ENCODE assay signal across 25 cellular contexts in genomic region chr15:81060470-81060869, GRCh38. TPM values are rescaled to one million over a fixed set of nuclear protein-coding genes. Genes with fewer than 3 reads are reported as not detected.
DNase-seq lines count a peak whose midpoint lies in the region; ATAC-seq, FAIRE-seq and TF ChIP-seq lines count a peak whose summit lies in the region.
"Had no signal": no experiment of that assay in that cellular context is flagged by ENCODE, and none has a peak within 500 bp of the region (broad histone marks: within the 10 kb centered on the region; RNA-seq: fewer than 3 reads in every experiment).

No MANE protein-coding gene starts in this region.

- H3K36me3 ChIP-seq in BLaER1 treated with 17β-estradiol and CSF1 and Interleukin-3, amounts not matched to agents 10 nM and 100 nM, result no peaks in the 10 kb centered on the region
- H3K36me3 ChIP-seq in GM12878 (ENCODE audit: control insufficient read depth in 2 of 2, insufficient read depth in 2 of 2, low read length in 1 of 2) (no peaks in the 10 kb centered on the region), spleen (no peaks in the 10 kb centered on the region), OCI-LY7 (ENCODE audit: insufficient read depth, low read length) (no peaks in the 10 kb centered on the region)
- H3K36me3 ChIP-seq in effector memory CD4-positive, alpha-beta T cell (ENCODE audit: control insufficient read depth, insufficient read depth, low read length), result no peaks in the 10 kb centered on the region

- H3K79me2 ChIP-seq in GM12878 (ENCODE audit: control insufficient read depth, insufficient read depth, low read length) (no peaks in the 10 kb centered on the region), OCI-LY7 (ENCODE audit: insufficient read depth, low read depth, low read length) (no peaks in the 10 kb centered on the region)

- H3K9me3 Mint-ChIP-seq in dendritic cell treated with granulocyte-macrophage colony-stimulating factor and Interleukin-4, amounts not matched to agents 40 ng/mL and 50 ng/mL, for 4 days, result no peaks in the 10 kb centered on the region
- H3K9me3 Mint-ChIP-seq: CD4-positive, alpha-beta T cell; CD8-positive, alpha-beta T cell had no signal

- BruUV-seq in GM12878 (replicated peaks; lab: Mats Ljungman, UMichigan) (no TSS peak), OCI-LY7 (replicated peaks; lab: Mats Ljungman, UMichigan) (no TSS peak)

- no peak for DNase-seq in GM12878 (ENCODE audit: low read depth, low spot score)
- no peak for DNase-seq in spleen
- no peak for DNase-seq in OCI-LY7 (ENCODE audit: low spot score)
- no peak for DNase-seq in effector memory CD4-positive, alpha-beta T cell
- no peak for DNase-seq in NCI-H1694 treated with DMSO at 0.1 percent for 48 hours (lab: John Stamatoyannopoulos, UW)
- DNase-seq: AML-193; Caco-2; Calu3; CD4-positive, alpha-beta T cell; CD8-positive, alpha-beta T cell; DMS153; DMS53; DMS79; DND-41; EL; GDM1 had no signal

- H3K9me2 ChIP-seq in OCI-LY7 (ENCODE audit: insufficient read depth, low read length), result no peaks in the 10 kb centered on the region

- SMC1A ChIA-PET in GM12878 (lab: Charles Lee; ENCODE audit: uncharacterized antibody, unreplicated experiment), result interaction anchor here (1.0 kb wide), 1 partner anchor 206 kb away, joined by 3 read pairs; no protein-coding TSS in a partner anchor

- H3K9ac ChIP-seq in BLaER1 treated with 17β-estradiol and CSF1 and Interleukin-3, amounts not matched to agents 10 nM and 100 nM, result no peak overlapping the region; a peak in 1 of 22 replicates
- no peak overlapping the region for H3K9ac ChIP-seq in GM12878 (ENCODE audit: control insufficient read depth, insufficient read depth, low read length)

- H3K27ac Mint-ChIP-seq in dendritic cell treated with granulocyte-macrophage colony-stimulating factor and Interleukin-4, amounts not matched to agents 40 ng/mL and 50 ng/mL, for 4 days, result peak overlapping the region; percentile 69
- H3K27ac Mint-ChIP-seq: B cell; CD4-positive, alpha-beta T cell; CD8-positive, alpha-beta T cell had no signal

- H2AFZ ChIP-seq in GM12878 (ENCODE audit: control insufficient read depth, low read depth, low read length) (no peak overlapping the region), OCI-LY7 (ENCODE audit: low read length) (no peak overlapping the region)

- no peak for TF ChIP-seq EP300 in GM12878 (IDR thresholded peaks at IDR 0.05; ENCODE audit: borderline replicate concordance in 1 of 2, control insufficient read depth in 1 of 2, low read depth in 2 of 2, low read length in 2 of 2)

- no peaks in the 10 kb centered on the region for H3K27me3 ChIP-seq in BLaER1 treated with 17β-estradiol and CSF1 and Interleukin-3, amounts not matched to agents 10 nM and 100 nM
- H3K27me3 ChIP-seq in GM12878 (replicated peaks in 1 of 2; ENCODE audit: control insufficient read depth in 2 of 2, insufficient read depth in 2 of 2, low read length in 1 of 2) (no peaks in the 10 kb centered on the region), spleen (replicated peaks in 1 of 7) (no peaks in the 10 kb centered on the region)
- H3K27me3 ChIP-seq in effector memory CD4-positive, alpha-beta T cell (replicated peaks; ENCODE audit: control insufficient read depth, insufficient read depth, low read length, poor library complexity, severe bottlenecking), result no peaks in the 10 kb centered on the region

- H3K4me3 ChIP-seq in BLaER1 treated with 17β-estradiol and CSF1 and Interleukin-3, amounts not matched to agents 10 nM and 100 nM, result no peak overlapping the region
- H3K4me3 ChIP-seq in GM12878 (no peak overlapping the region), spleen (no peak overlapping the region), OCI-LY7 (ENCODE audit: low read depth, low read length, poor library complexity, severe bottlenecking) (no peak overlapping the region)
- H3K4me3 ChIP-seq in effector memory CD4-positive, alpha-beta T cell (ENCODE audit: insufficient read depth, low read depth, low read length, poor library complexity, severe bottlenecking), result no peak overlapping the region
- H3K4me3 ChIP-seq: A549 had no signal

- RAD21 ChIA-PET in GM12878 (lab: Charles Lee; ENCODE audit: unreplicated experiment), result no interaction called here

- 50% methylated on average over 2 of the region's 2 CpGs for WGBS in GM12878 (ENCODE audit: insufficient coverage, insufficient replicate concordance, low lambda C conversion rate, missing lambda C conversion rate)
- 52 to 71% (median 66%) methylated on average over 2 of the region's 2 CpGs for WGBS in spleen, 5 donors

- no peak overlapping the region for H3K4me3 Mint-ChIP-seq in dendritic cell treated with granulocyte-macrophage colony-stimulating factor and Interleukin-4, amounts not matched to agents 40 ng/mL and 50 ng/mL, for 4 days
- H3K4me3 Mint-ChIP-seq: B cell; CD4-positive, alpha-beta T cell; CD8-positive, alpha-beta T cell had no signal

- TF ChIP-seq RAD21 in GM12878 (IDR thresholded peaks at IDR 0.05; ENCODE audit: insufficient read depth, low read depth, low read length), result no peak

- H3K4me2 ChIP-seq in BLaER1 treated with 17β-estradiol and CSF1 and Interleukin-3, amounts not matched to agents 10 nM and 100 nM, result peak overlapping the region; percentile 4 to 82 (median 30); a peak in 16 of 22 replicates
- H3K4me2 ChIP-seq in GM12878 (ENCODE audit: control insufficient read depth, insufficient read depth) (no peak overlapping the region), OCI-LY7 (ENCODE audit: low read length) (no peak overlapping the region)
- H3K4me2 ChIP-seq: A549 had no signal

- no peak for TF ChIP-seq POLR2A in GM12878 (IDR thresholded peaks at IDR 0.05; ENCODE audit: low read depth, low read length)
- TF ChIP-seq POLR2A in spleen (IDR thresholded peaks at IDR 0.05), result no peak

- no peaks in the 10 kb centered on the region for H3K36me3 Mint-ChIP-seq in dendritic cell treated with granulocyte-macrophage colony-stimulating factor and Interleukin-4, amounts not matched to agents 40 ng/mL and 50 ng/mL, for 4 days (ENCODE audit: low read depth)
- H3K36me3 Mint-ChIP-seq: CD8-positive, alpha-beta T cell had no signal

- H4K20me1 ChIP-seq in BLaER1 treated with 17β-estradiol and CSF1 and Interleukin-3, amounts not matched to agents 10 nM and 100 nM, result no peaks in the 10 kb centered on the region
- H4K20me1 ChIP-seq in GM12878 (ENCODE audit: control insufficient read depth, insufficient read depth) (no peaks in the 10 kb centered on the region), OCI-LY7 (ENCODE audit: insufficient read depth, low read length) (no peaks in the 10 kb centered on the region)

- ATAC-seq in GM12878, result peak; percentile 42
- ATAC-seq: CD8-positive, alpha-beta T cell had no signal

- peaks cover 8 to 45% (median 12%) of the 10 kb centered on the region in 10 experiments; a peak in 19 of 20 replicates for H3K4me1 ChIP-seq in BLaER1 treated with 17β-estradiol and CSF1 and Interleukin-3, amounts not matched to agents 10 nM and 100 nM
- H3K4me1 ChIP-seq in GM12878 (ENCODE audit: control insufficient read depth, insufficient read depth, low read length), result peaks cover 16% of the 10 kb centered on the region
- peaks cover 0 to 15% (median 6%) of the 10 kb centered on the region in 6 donors for H3K4me1 ChIP-seq in spleen
- no peaks in the 10 kb centered on the region for H3K4me1 ChIP-seq in OCI-LY7 (ENCODE audit: insufficient read depth, low read length, poor library complexity, severe bottlenecking)
- no peaks in the 10 kb centered on the region for H3K4me1 ChIP-seq in effector memory CD4-positive, alpha-beta T cell (ENCODE audit: control insufficient read depth, insufficient read depth, low read length, poor library complexity, severe bottlenecking)
- H3K4me1 ChIP-seq: A549, Caco-2 had no signal

- peaks cover 0 to 12% (median 4%) of the 10 kb centered on the region in 11 experiments; a peak in 5 of 22 replicates for H3K9me3 ChIP-seq in BLaER1 treated with 17β-estradiol and CSF1 and Interleukin-3, amounts not matched to agents 10 nM and 100 nM (replicated peaks in 1 of 11)
- H3K9me3 ChIP-seq in GM12878 (replicated peaks; ENCODE audit: control insufficient read depth, insufficient read depth, low read length) (no peaks in the 10 kb centered on the region), spleen (peaks cover 0 to 10% (median 0%) of the 10 kb centered on the region in 8 donors), OCI-LY7 (ENCODE audit: low read length) (no peaks in the 10 kb centered on the region)
- no peaks in the 10 kb centered on the region for H3K9me3 ChIP-seq in effector memory CD4-positive, alpha-beta T cell (ENCODE audit: control insufficient read depth, low read length)
- H3K9me3 ChIP-seq: Caco-2 had no signal

- H3K27me3 Mint-ChIP-seq in dendritic cell treated with granulocyte-macrophage colony-stimulating factor and Interleukin-4, amounts not matched to agents 40 ng/mL and 50 ng/mL, for 4 days, result peaks cover 15% of the 10 kb centered on the region
- H3K27me3 Mint-ChIP-seq: CD4-positive, alpha-beta T cell had no signal

- peak overlapping the region in 2 of 11 experiments; percentile 3 to 11; a peak in 2 of 22 replicates for H3K27ac ChIP-seq in BLaER1 treated with 17β-estradiol and CSF1 and Interleukin-3, amounts not matched to agents 10 nM and 100 nM
- H3K27ac ChIP-seq in GM12878 (ENCODE audit: control insufficient read depth, insufficient read depth), result no peak overlapping the region
- peak overlapping the region in 7 of 8 donors; percentile 14 to 72 (median 56) for H3K27ac ChIP-seq in spleen
- H3K27ac ChIP-seq in OCI-LY7 (ENCODE audit: low read depth, low read length, poor library complexity, severe bottlenecking), result no peak overlapping the region
- no peak overlapping the region for H3K27ac ChIP-seq in effector memory CD4-positive, alpha-beta T cell (ENCODE audit: insufficient read depth, low read length, poor library complexity, severe bottlenecking)
- H3K27ac ChIP-seq: 22Rv1, A549, C4-2B had no signal

- no peak for FAIRE-seq in GM12878 (lab: Jason Lieb, UNC)
- FAIRE-seq: A549, D721Med, GM12891, GM19239 had no signal

- CTCF ChIA-PET in GM12878 (lab: Yijun Ruan, JAX), result no interaction called here
- CTCF ChIA-PET in OCI-LY7 (lab: Charles Lee; ENCODE audit: unreplicated experiment), result no interaction called here

- in situ Hi-C loops in GM12878 (cut with MboI), result no loop called here

- POLR2A ChIA-PET in GM12878 (lab: Charles Lee) (no interaction called here), OCI-LY7 (lab: Charles Lee) (no interaction called here)

- no peak for TF ChIP-seq CTCF in GM12878 (IDR thresholded peaks at IDR 0.05 in 2 of 3, conservative IDR thresholded peaks at IDR 0.05 in 1 of 3; ENCODE audit: control insufficient read depth in 2 of 3, extremely low read depth in 1 of 3, insufficient read depth in 1 of 3, low read depth in 3 of 3, low read length in 3 of 3)
- TF ChIP-seq CTCF in spleen (IDR thresholded peaks at IDR 0.05 in 8 of 11, conservative IDR thresholded peaks at IDR 0.05 in 3 of 11), result no peak
- TF ChIP-seq CTCF in OCI-LY7 (conservative IDR thresholded peaks at IDR 0.05; ENCODE audit: low read length), result no peak

- intact Hi-C loops in GM12878 (cut with micrococcal nuclease; ENCODE audit: unreplicated experiment) (no loop called here), spleen (cut with DNase I; ENCODE audit: low total_unique reads) (no loop called here), OCI-LY7 (cut with micrococcal nuclease; ENCODE audit: unreplicated experiment) (no loop called here)
- intact Hi-C loops in dendritic cell treated with granulocyte-macrophage colony-stimulating factor and Interleukin-4, amounts not matched to agents 40 ng/mL and 50 ng/mL, for 4 days (cut with micrococcal nuclease), result no loop called here

- H3K4me1 Mint-ChIP-seq in dendritic cell treated with granulocyte-macrophage colony-stimulating factor and Interleukin-4, amounts not matched to agents 40 ng/mL and 50 ng/mL, for 4 days (ENCODE audit: low read depth), result peaks cover 25% of the 10 kb centered on the region
- H3K4me1 Mint-ChIP-seq: B cell had no signal

RNA-seq across cellular contexts. Expression of gene TLNRD1, which starts 59.7 kb away (rescaled TPM):
- 14.0 and 16.6 TPM in 2 replicates for total RNA-seq in GM12878 (2013; cell fraction: nucleolus; rRNA removed)
- total RNA-seq in GM12878 (2014; rRNA removed) (19.9 and 25.5 TPM in 2 replicates), GM12878 (2014; rRNA removed; fragmentation: Illumina TruSeq; extraction: Trizol) (6.0 and 6.5 TPM in 2 replicates), GM12878 (2021) (40.5 and 44.8 TPM in 2 replicates), spleen (10 to 100 TPM; 22.7 to 53.3 (median 32.3) TPM), OCI-LY7 (2022) (17.4 and 17.5 TPM in 2 replicates)
- polyA plus RNA-seq in GM12878 (2011; ENCODE audit: low read depth), result 2.6 TPM
- polyA plus RNA-seq in GM12878 (2011; rRNA removed) (8.4 and 11.6 TPM in 2 replicates), GM12878 (2014; fragmentation: Illumina TruSeq; extraction: Trizol) (4.8 and 6.6 TPM in 2 replicates), GM12878 (2014; fragmentation: Nextera tagmentation; extraction: Ambion mirVana) (1 to 10 TPM; 2.5 to 5.7 TPM), GM12878 (2014; rRNA removed) (26.7 and 31.5 TPM in 2 replicates), GM12878 (2016; fragmentation: Nextera tagmentation; extraction: Ambion mirVana) (10 to 100 TPM in 1 of 2 experiments, 1 to 10 TPM in 1; 5.4 to 12.5 TPM), spleen (10 to 100 TPM in 1 of 3 donors, 1 to 10 TPM in 2; 6.2 to 14.1 (median 8.1) TPM)
- 13.2 and 24.3 TPM in 2 replicates for polyA plus RNA-seq in GM12878 (2011; cell fraction: cytosol; rRNA removed)
- polyA plus RNA-seq in GM12878 (2011; cell fraction: nucleus; rRNA removed), result 13.6 and 19.0 TPM in 2 replicates
- 8.4 and 9.0 TPM in 2 replicates for polyA plus RNA-seq in GM12878 (2012)
- 4.8 and 6.6 TPM in 2 replicates for polyA minus RNA-seq in GM12878 (2011; rRNA and poly(A)+ RNA removed)
- 12.8 and 13.8 TPM in 2 replicates for polyA minus RNA-seq in GM12878 (2011; cell fraction: cytosol; rRNA and poly(A)+ RNA removed)
- 16.1 and 29.3 TPM in 2 replicates for polyA minus RNA-seq in GM12878 (2011; cell fraction: nucleus; rRNA and poly(A)+ RNA removed)
- 17.0 and 19.9 TPM in 2 replicates for total RNA-seq in OCI-LY7 (2014; rRNA removed; shearing (Covaris generic))

Comparison
In these comparisons a context has a peak if more than half of its experiments do, and no peak if none do; other contexts are left out.
1. H3K27ac ChIP-seq: peak in spleen (7 of 8); none in GM12878 (single experiment), OCI-LY7 (single experiment) and effector memory CD4-positive, alpha-beta T cell (single experiment).
2. H3K4me2 ChIP-seq: peak in BLaER1 treated with 17β-estradiol and CSF1 and Interleukin-3, amounts not matched to agents 10 nM and 100 nM (11 of 11); none in GM12878 (single experiment) and OCI-LY7 (single experiment).